ENCODE assay signal across 1 cellular context in genomic region chr20:9015232-9015983, GRCh38.
A peak's percentile ranks its signal among the peaks of the same experiment; 100 is the strongest.
TF ChIP-seq lines count a peak whose summit lies in the region.

No MANE protein-coding gene starts in this region.

TF ChIP-seq in A549, 52 proteins besides CTCF, POLR2A, EP300 and RAD21:
- TF ChIP-seq HOXB13 (CRISPR knock-in tag; IDR thresholded peaks at IDR 0.05; ENCODE audit: low read depth) (peak; percentile 59; the same call in 1 of the 2 replicates), HOXB5 (CRISPR knock-in tag; IDR thresholded peaks at IDR 0.05) (peak; percentile 45; the same call in 1 of the 2 replicates), MAX (IDR thresholded peaks at IDR 0.05) (peak; percentile 59; the same call in 1 of the 2 replicates), FOXS1 (CRISPR knock-in tag; IDR thresholded peaks at IDR 0.05) (peak; percentile 67; the same call in 1 of the 2 replicates), GATA3 (IDR thresholded peaks at IDR 0.05; ENCODE audit: borderline replicate concordance) (peak; percentile 91), FOSB (CRISPR knock-in tag; IDR thresholded peaks at IDR 0.05) (0 out of 2 replicates have a peak, but pooled peaks have one; percentile 53), ZNF302 (CRISPR knock-in tag; IDR thresholded peaks at IDR 0.05) (0 out of 2 replicates have a peak, but pooled peaks have one; percentile 29)
